Comparison of ENCODE assay signal across 1 cellular context in genomic region chr5:54440456-54440893, GRCh38.
TF ChIP-seq lines count a peak whose summit lies in the region.

No MANE protein-coding gene starts in this region.

TF ChIP-seq in K562, 482 proteins besides CTCF, POLR2A, EP300 and RAD21 (continued from another document):
- TF ChIP-seq ZNF280B (CRISPR knock-in tag; IDR thresholded peaks at IDR 0.05) (no peak), ARID2 (IDR thresholded peaks at IDR 0.05) (no peak), CHAMP1 (IDR thresholded peaks at IDR 0.05) (no peak), BHLHE40 (IDR thresholded peaks at IDR 0.05; ENCODE audit: low read length) (no peak), JUND (IDR thresholded peaks at IDR 0.05; ENCODE audit: borderline replicate concordance, low read depth, low read length) (peak; percentile 7; the same call in 1 of the 2 replicates), JUND (tag; IDR thresholded peaks at IDR 0.05; ENCODE audit: borderline replicate concordance, low read depth, low read length) (no peak), BCL6 (CRISPR knock-in tag; IDR thresholded peaks at IDR 0.05) (no peak), SMARCC2 (IDR thresholded peaks at IDR 0.05; ENCODE audit: low read depth) (no peak), YBX1 (IDR thresholded peaks at IDR 0.05) (no peak), CEBPB (tag; IDR thresholded peaks at IDR 0.05) (0 out of 2 replicates have a peak, but pooled peaks have one; percentile 27), ATF4 (CRISPR knock-in tag; IDR thresholded peaks at IDR 0.05) (peak; percentile 88), ZSCAN32 (CRISPR knock-in tag; IDR thresholded peaks at IDR 0.05) (0 out of 2 replicates have a peak, but pooled peaks have one; percentile 15), NR2C1 (IDR thresholded peaks at IDR 0.05) (no peak), NR2C1 (tag; IDR thresholded peaks at IDR 0.05) (0 out of 2 replicates have a peak, but pooled peaks have one; percentile 11), MBD1 (CRISPR knock-in tag; IDR thresholded peaks at IDR 0.05) (no peak), ARID1B (IDR thresholded peaks at IDR 0.05) (no peak), E2F6 (IDR thresholded peaks at IDR 0.05; ENCODE audit: borderline replicate concordance in 1 of 2, extremely low read depth in 1 of 2, insufficient read depth in 1 of 2, insufficient read length in 1 of 2, low read depth in 1 of 2, low read length in 1 of 2, poor library complexity in 1 of 2, severe bottlenecking in 1 of 2) (no peak), ZBTB7A (IDR thresholded peaks at IDR 0.05; ENCODE audit: borderline replicate concordance, control insufficient read depth, low read depth, low read length) (no peak), L3MBTL2 (IDR thresholded peaks at IDR 0.05) (0 out of 2 replicates have a peak, but pooled peaks have one; percentile 18), MXI1 (IDR thresholded peaks at IDR 0.05; ENCODE audit: low read depth, low read length) (no peak)
- TF ChIP-seq, protein P1, sequence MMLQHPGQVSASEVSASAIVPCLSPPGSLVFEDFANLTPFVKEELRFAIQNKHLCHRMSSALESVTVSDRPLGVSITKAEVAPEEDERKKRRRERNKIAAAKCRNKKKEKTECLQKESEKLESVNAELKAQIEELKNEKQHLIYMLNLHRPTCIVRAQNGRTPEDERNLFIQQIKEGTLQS (IDR thresholded peaks at IDR 0.05): peak; percentile 58; the same call in 1 of the 2 replicates
- TF ChIP-seq, protein P1 (CRISPR knock-in tag; conservative IDR thresholded peaks at IDR 0.05): no peak
- TF ChIP-seq, protein P2, sequence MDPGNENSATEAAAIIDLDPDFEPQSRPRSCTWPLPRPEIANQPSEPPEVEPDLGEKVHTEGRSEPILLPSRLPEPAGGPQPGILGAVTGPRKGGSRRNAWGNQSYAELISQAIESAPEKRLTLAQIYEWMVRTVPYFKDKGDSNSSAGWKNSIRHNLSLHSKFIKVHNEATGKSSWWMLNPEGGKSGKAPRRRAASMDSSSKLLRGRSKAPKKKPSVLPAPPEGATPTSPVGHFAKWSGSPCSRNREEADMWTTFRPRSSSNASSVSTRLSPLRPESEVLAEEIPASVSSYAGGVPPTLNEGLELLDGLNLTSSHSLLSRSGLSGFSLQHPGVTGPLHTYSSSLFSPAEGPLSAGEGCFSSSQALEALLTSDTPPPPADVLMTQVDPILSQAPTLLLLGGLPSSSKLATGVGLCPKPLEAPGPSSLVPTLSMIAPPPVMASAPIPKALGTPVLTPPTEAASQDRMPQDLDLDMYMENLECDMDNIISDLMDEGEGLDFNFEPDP (CRISPR knock-in tag; IDR thresholded peaks at IDR 0.05): no peak
